1 cellular context compared by ENCODE assay signal in genomic region chr3:61866143-61866542, GRCh38.
TF ChIP-seq lines count a peak whose summit lies in the region.

No MANE protein-coding gene starts in this region.

TF ChIP-seq in GM12878, 131 proteins besides CTCF, POLR2A, EP300 and RAD21 (continued from another document):
- no peak for TF ChIP-seq KDM1A (IDR thresholded peaks at IDR 0.05; ENCODE audit: borderline replicate concordance)
- no peak for TF ChIP-seq BACH1 (IDR thresholded peaks at IDR 0.05; ENCODE audit: borderline replicate concordance)
- TF ChIP-seq PAX8 (IDR thresholded peaks at IDR 0.05) = no peak
